ENCODE assay signal across 9 cellular contexts in genomic region chr9:124008855-124009834, GRCh38. TPM values are rescaled to one million over a fixed set of nuclear protein-coding genes. Genes with fewer than 3 reads are reported as not detected.
DNase-seq lines count a peak whose midpoint lies in the region; ATAC-seq and TF ChIP-seq lines count a peak whose summit lies in the region.
"Had no signal": no experiment of that assay in that cellular context is flagged by ENCODE, and none has a peak within 500 bp of the region (broad histone marks: within the 10 kb centered on the region; RNA-seq: fewer than 3 reads in every experiment).

No MANE protein-coding gene starts in this region.

- no peak for TF ChIP-seq POLR2A in lower leg skin (IDR thresholded peaks at IDR 0.05)

- H3K4me3 Mint-ChIP-seq in CD8-positive, alpha-beta memory T cell: peak overlapping the region in 4 of 7 donors; percentile 20 to 58 (median 44)
- peak overlapping the region; percentile 67 for H3K4me3 Mint-ChIP-seq in GM23338

- H3K79me2 ChIP-seq in GM23338 (replicated peaks; ENCODE audit: insufficient read depth): no peaks in the 10 kb centered on the region

- TF ChIP-seq CTCF in GM23338 (conservative IDR thresholded peaks at IDR 0.05; ENCODE audit: low read depth in 2 of 2): no peak
- no peak for TF ChIP-seq CTCF in Panc1 (IDR thresholded peaks at IDR 0.05)
- TF ChIP-seq CTCF in lower leg skin (IDR thresholded peaks at IDR 0.05): no peak

- peak overlapping the region; percentile 91 for H2AFZ ChIP-seq in GM23338

- H3K27ac Mint-ChIP-seq in CD8-positive, alpha-beta memory T cell: peak overlapping the region in 2 of 8 donors; percentile 17 to 65
- no peak overlapping the region for H3K27ac Mint-ChIP-seq in GM23338

- H3K4me3 ChIP-seq in CD8-positive, alpha-beta memory T cell (ENCODE audit: low read length): no peak overlapping the region
- H3K4me3 ChIP-seq in GM23338 (peak overlapping the region; percentile 71), Panc1 (ENCODE audit: low read depth in 2 of 2, low read length in 2 of 2) (peak overlapping the region; percentile 32 to 33), lower leg skin (ENCODE audit: low read depth, poor library complexity, severe bottlenecking) (no peak overlapping the region)

- H3K4me1 Mint-ChIP-seq in CD8-positive, alpha-beta memory T cell: peaks cover 16 to 35% (median 19%) of the 10 kb centered on the region in 3 donors
- peaks cover 57% of the 10 kb centered on the region for H3K4me1 Mint-ChIP-seq in GM23338

- H4K20me1 ChIP-seq in GM23338 (replicated peaks; ENCODE audit: insufficient read depth): peaks cover 40% of the 10 kb centered on the region

- CTCF ChIA-PET in CD8-positive, alpha-beta memory T cell (lab: Charles Lee): no interaction called here
- CTCF ChIA-PET in Panc1 (lab: Charles Lee): no interaction called here

- in situ Hi-C loops in Panc1 (cut with HindIII; ENCODE audit: low pct_unique_long_range_greater_than_20kb, low sequenced_read_pairs): no loop called here

- no peaks in the 10 kb centered on the region for H3K9me3 ChIP-seq in CD8-positive, alpha-beta memory T cell (ENCODE audit: low read length)
- H3K9me3 ChIP-seq in Panc1 (ENCODE audit: control insufficient read depth, insufficient read depth, low read depth, low read length): no peaks in the 10 kb centered on the region

- H3K27ac ChIP-seq in CD8-positive, alpha-beta memory T cell (ENCODE audit: low read depth, low read length): no peak overlapping the region
- H3K27ac ChIP-seq in GM23338 (ENCODE audit: low read depth) (no peak overlapping the region), Panc1 (ENCODE audit: low read length) (no peak overlapping the region)

- intact Hi-C loops in Panc1 (cut with micrococcal nuclease; ENCODE audit: unreplicated experiment) (no loop called here), lower leg skin (cut with DNase I; ENCODE audit: low total_unique reads) (no loop called here)

- H3K27me3 ChIP-seq in CD8-positive, alpha-beta memory T cell (ENCODE audit: insufficient read depth, low read length, poor library complexity, severe bottlenecking): peaks cover 49% of the 10 kb centered on the region
- peaks cover 99% of the 10 kb centered on the region for H3K27me3 ChIP-seq in GM23338 (ENCODE audit: insufficient read depth)
- peaks cover 21% of the 10 kb centered on the region for H3K27me3 ChIP-seq in Panc1 (ENCODE audit: control insufficient read depth, insufficient read depth, low read length)

- ATAC-seq in GM23338: peak; percentile 1
- 0 out of 2 replicates have a peak, but pooled peaks have one; percentile 23 for ATAC-seq in Panc1
- ATAC-seq in GM21529 (IDR thresholded peaks at IDR 0.05; ENCODE audit: unreplicated experiment): no peak

- no peaks in the 10 kb centered on the region for H3K4me1 ChIP-seq in CD8-positive, alpha-beta memory T cell (ENCODE audit: insufficient read depth, low read length)
- H3K4me1 ChIP-seq in GM23338 (ENCODE audit: insufficient read depth): peaks cover 51% of the 10 kb centered on the region
- H3K4me1 ChIP-seq in Panc1 (ENCODE audit: control insufficient read depth, insufficient read depth, low read length): no peaks in the 10 kb centered on the region

- H3K9me3 Mint-ChIP-seq in CD8-positive, alpha-beta memory T cell: no peaks in the 10 kb centered on the region
- H3K9me3 Mint-ChIP-seq in GM23338: peaks cover 4% of the 10 kb centered on the region; the same call in 2 of the 3 replicates

- peaks cover 50 to 72% of the 10 kb centered on the region in 2 donors for H3K27me3 Mint-ChIP-seq in CD8-positive, alpha-beta memory T cell
- H3K27me3 Mint-ChIP-seq in GM23338 (ENCODE audit: insufficient read depth, low read depth, poor library complexity): peaks cover 96% of the 10 kb centered on the region

- POLR2A ChIA-PET in CD8-positive, alpha-beta memory T cell (lab: Charles Lee): no interaction called here
- POLR2A ChIA-PET in Panc1 (lab: Charles Lee): no interaction called here

- no peaks in the 10 kb centered on the region for H3K36me3 ChIP-seq in CD8-positive, alpha-beta memory T cell (ENCODE audit: insufficient read depth, low read length)
- H3K36me3 ChIP-seq in GM23338 (ENCODE audit: insufficient read depth): no peaks in the 10 kb centered on the region
- no peaks in the 10 kb centered on the region for H3K36me3 ChIP-seq in Panc1 (ENCODE audit: control insufficient read depth, insufficient read depth, low read length)

- 13 to 14% methylated on average over 45 to 68 of the region's 74 CpGs for WGBS in lower leg skin, 2 donors

- no TSS peak for BruUV-seq in Panc1 (replicated peaks; lab: Mats Ljungman, UMichigan)

- peaks cover 56% of the 10 kb centered on the region for H3F3A ChIP-seq in GM23338 (replicated peaks; ENCODE audit: low read depth)

- DNase-seq in CD8-positive, alpha-beta memory T cell: no peak
- DNase-seq in GM23338 (ENCODE audit: low spot score) (peak; percentile 82), Panc1 (ENCODE audit: low read depth, low spot score) (no peak), islet precursor cell (peak; percentile 69), lower leg skin (ENCODE audit: low spot score in 2 of 2) (no peak), 8988T (no peak), cortex of kidney (lab: John Stamatoyannopoulos, UW) (no peak)

- H3K9me2 ChIP-seq in GM23338 (ENCODE audit: insufficient read depth): no peaks in the 10 kb centered on the region

- H3K36me3 Mint-ChIP-seq in CD8-positive, alpha-beta memory T cell: no peaks in the 10 kb centered on the region
- H3K36me3 Mint-ChIP-seq in GM23338 (ENCODE audit: low read depth): no peaks in the 10 kb centered on the region; the same call in 2 of the 3 replicates

- H3K4me2 ChIP-seq in GM23338: peak overlapping the region; percentile 90

TF ChIP-seq in GM23338, 12 proteins besides CTCF, POLR2A, EP300 and RAD21 (continues in another document):
- TF ChIP-seq ETS1 (IDR thresholded peaks at IDR 0.05): no peak

RNA-seq across cellular contexts. Expression of gene LHX2, which starts 2.4 kb away (rescaled TPM):
- total RNA-seq in CD8-positive, alpha-beta memory T cell: not detected
- not detected for polyA plus RNA-seq in CD8-positive, alpha-beta memory T cell
- total RNA-seq in GM23338 (2014; rRNA removed; shearing (Covaris generic)): 0.19 and 1.7 TPM in 2 replicates
- 0.45 TPM in 1 of 2 replicates, not detected in the other for polyA plus RNA-seq in GM23338 (2016; fragmentation: Nextera tagmentation; extraction: Ambion mirVana)
- total RNA-seq in Panc1 (2021; ENCODE audit: unreplicated experiment) (0.36 TPM), lower leg skin (10 to 100 TPM in 1 of 4 donors, 1 to 10 TPM in 3; 1.1 to 13.4 (median 2.4) TPM)
- not detected for polyA plus RNA-seq in Panc1 (2012; ENCODE audit: insufficient read length)
- total RNA-seq: lung microvascular endothelial cell had no signal

Comparison
In these comparisons a context has a peak if more than half of its experiments do, and no peak if none do; other contexts are left out.
1. DNase-seq: peak in GM23338 (single experiment) and islet precursor cell (single experiment); none in CD8-positive, alpha-beta memory T cell (0 of 5), Panc1 (single experiment), lower leg skin (0 of 2), 8988T (single experiment) and cortex of kidney (single experiment).
2. H3K4me3 ChIP-seq: peak in GM23338 (single experiment) and Panc1 (2 of 2); none in CD8-positive, alpha-beta memory T cell (single experiment) and lower leg skin (single experiment).